22 cellular contexts compared by ENCODE assay signal in the genomic region with DNA sequence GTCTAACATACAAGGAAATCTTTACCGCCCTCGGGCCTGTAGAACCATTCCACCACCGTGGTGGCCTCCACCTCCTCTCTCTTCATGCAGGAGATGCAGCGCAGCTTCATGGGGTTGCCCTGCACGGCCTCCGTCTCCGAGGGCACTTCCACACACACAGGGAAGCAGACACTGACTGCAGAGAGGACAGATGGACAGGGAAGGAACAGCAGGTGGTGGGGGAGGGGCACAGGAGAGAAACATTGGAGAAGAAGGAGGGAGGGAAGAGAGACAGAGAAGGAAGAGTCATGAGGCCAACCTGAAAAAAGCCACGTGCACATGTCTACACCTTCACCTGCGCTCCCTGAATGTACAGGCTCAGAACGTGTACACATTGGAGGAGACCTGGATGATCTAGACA. TPM values are rescaled to one million over a fixed set of nuclear protein-coding genes. Genes with fewer than 3 reads are reported as not detected.
DNase-seq lines count a peak whose midpoint lies in the region; ATAC-seq and TF ChIP-seq lines count a peak whose summit lies in the region.
"Had no signal": no experiment of that assay in that cellular context is flagged by ENCODE, and none has a peak within 500 bp of the region (broad histone marks: within the 10 kb centered on the region; RNA-seq: fewer than 3 reads in every experiment).

No MANE protein-coding gene starts in this region.

- ATAC-seq in HG02759 (IDR thresholded peaks at IDR 0.05; ENCODE audit: unreplicated experiment), result no peak
- ATAC-seq: HCT116, Panc1 had no signal

- no peak overlapping the region for H4K8ac ChIP-seq in neuronal stem cell (ENCODE audit: low read depth, low read length)

- no peaks in the 10 kb centered on the region for H3K9me3 Mint-ChIP-seq in brain
- H3K9me3 Mint-ChIP-seq in activated naive CD4-positive, alpha-beta T cell treated with anti-CD3 and anti-CD28 coated beads for 36 hours, result no peaks in the 10 kb centered on the region
- H3K9me3 Mint-ChIP-seq: CD4-positive, alpha-beta T cell had no signal

- no peaks in the 10 kb centered on the region for H3K79me1 ChIP-seq in neuronal stem cell (ENCODE audit: low read depth, low read length)

- H3K27me3 Mint-ChIP-seq in brain, result peaks cover 6% of the 10 kb centered on the region
- peaks cover 17% of the 10 kb centered on the region for H3K27me3 Mint-ChIP-seq in activated naive CD4-positive, alpha-beta T cell treated with anti-CD3 and anti-CD28 coated beads for 36 hours (ENCODE audit: low read depth)

- H3K27ac ChIP-seq in neuronal stem cell (replicated peaks; ENCODE audit: low read length), result no peak overlapping the region
- H3K27ac ChIP-seq: BLaER1 treated with 17β-estradiol and CSF1 and Interleukin-3, amounts not matched to agents 10 nM and 100 nM; HL-60 had no signal

- no peak overlapping the region for H3K9ac ChIP-seq in neuronal stem cell (ENCODE audit: low read depth, low read length, poor library complexity)
- H3K9ac ChIP-seq: BLaER1 treated with 17β-estradiol and CSF1 and Interleukin-3, amounts not matched to agents 10 nM and 100 nM had no signal

- H4K91ac ChIP-seq in neuronal stem cell (ENCODE audit: low read depth, low read length, poor library complexity), result no peak overlapping the region

- DNase-seq in DMS 273 (lab: John Stamatoyannopoulos, UW; ENCODE audit: unreplicated experiment) (peak; percentile 64), NCI-H524 (lab: John Stamatoyannopoulos, UW) (peak; percentile 83 to 86), neuronal stem cell (ENCODE audit: low spot score) (no peak), RPMI8226 (no peak)
- no peak for DNase-seq in activated naive CD4-positive, alpha-beta T cell treated with anti-CD3 and anti-CD28 coated beads for 36 hours
- DNase-seq: CD4-positive, alpha-beta T cell; GF-D8; NCI-H1048; NCI-H1417; NCI-H1694; NCI-H2029 treated with DMSO at 0.1 percent for 48 hours; NCI-H345; NCI-H510A treated with DMSO at 0.1 percent for 48 hours; SHP77 treated with DMSO at 0.1 percent for 48 hours; SW 1271 had no signal

- H2AFZ ChIP-seq in neuronal stem cell (ENCODE audit: low read length), result no peak overlapping the region

- H3K4ac ChIP-seq in neuronal stem cell (ENCODE audit: low read length), result no peak overlapping the region

- no peak overlapping the region for H2AK5ac ChIP-seq in neuronal stem cell (ENCODE audit: low read depth, low read length)

- H3K18ac ChIP-seq in neuronal stem cell (ENCODE audit: low read length), result peak overlapping the region; percentile 67

- H2BK12ac ChIP-seq in neuronal stem cell (ENCODE audit: low read length), result no peak overlapping the region

- H3K4me1 Mint-ChIP-seq in brain, result peaks cover 32% of the 10 kb centered on the region
- peaks cover 4% of the 10 kb centered on the region for H3K4me1 Mint-ChIP-seq in activated naive CD4-positive, alpha-beta T cell treated with anti-CD3 and anti-CD28 coated beads for 36 hours (ENCODE audit: low read depth)

- no peak overlapping the region for H2BK5ac ChIP-seq in neuronal stem cell (ENCODE audit: low read length)

- H3K4me3 ChIP-seq in neuronal stem cell (ENCODE audit: low read length in 2 of 2), result no peak overlapping the region
- H3K4me3 ChIP-seq: BLaER1 treated with 17β-estradiol and CSF1 and Interleukin-3, amounts not matched to agents 10 nM and 100 nM had no signal

- CTCF ChIA-PET in activated naive CD4-positive, alpha-beta T cell treated with anti-CD3 and anti-CD28 coated beads for 36 hours (lab: Charles Lee), result interaction anchor here (1.2 to 17.6 kb wide), 2 partner anchors 16 to 64 kb away, joined by 3 to 303 read pairs; no protein-coding TSS in a partner anchor

- H3K27me3 ChIP-seq in neuronal stem cell (ENCODE audit: control insufficient read depth in 3 of 3, insufficient read depth in 3 of 3, low read depth in 1 of 3, low read length in 3 of 3), result peaks cover 0 to 31% (median 0%) of the 10 kb centered on the region in 3 experiments
- H3K27me3 ChIP-seq: BLaER1 treated with 17β-estradiol and CSF1 and Interleukin-3, amounts not matched to agents 10 nM and 100 nM had no signal

- H3K23ac ChIP-seq in neuronal stem cell (ENCODE audit: low read depth, low read length, poor library complexity), result no peak overlapping the region

- peaks cover 0 to 8% of the 10 kb centered on the region in 2 donors for H3K4me1 ChIP-seq in neuronal stem cell (ENCODE audit: control insufficient read depth in 2 of 2, insufficient read depth in 1 of 2, low read depth in 1 of 2, low read length in 2 of 2)

- peak overlapping the region in 1 of 5 experiments; percentile 31 for H3K4me3 Mint-ChIP-seq in brain
- H3K4me3 Mint-ChIP-seq in activated naive CD4-positive, alpha-beta T cell treated with anti-CD3 and anti-CD28 coated beads for 36 hours, result no peak overlapping the region
- H3K4me3 Mint-ChIP-seq: CD4-positive, alpha-beta T cell had no signal

- H3K27ac Mint-ChIP-seq in brain, result peak overlapping the region in 3 of 5 experiments; percentile 15 to 79 (median 72)
- H3K27ac Mint-ChIP-seq in activated naive CD4-positive, alpha-beta T cell treated with anti-CD3 and anti-CD28 coated beads for 36 hours, result no peak overlapping the region
- H3K27ac Mint-ChIP-seq: CD4-positive, alpha-beta T cell had no signal

- H3K9me3 ChIP-seq in neuronal stem cell (replicated peaks in 1 of 2; ENCODE audit: control insufficient read depth in 2 of 2, insufficient read depth in 1 of 2, low read depth in 1 of 2, low read length in 2 of 2), result no peaks in the 10 kb centered on the region
- H3K9me3 ChIP-seq: BLaER1 treated with 17β-estradiol and CSF1 and Interleukin-3, amounts not matched to agents 10 nM and 100 nM had no signal

- TF ChIP-seq CTCF in brain (conservative IDR thresholded peaks at IDR 0.05), result no peak

- H3K14ac ChIP-seq in neuronal stem cell (ENCODE audit: low read length), result peak overlapping the region; percentile 72

- no peak overlapping the region for H3K4me2 ChIP-seq in neuronal stem cell (ENCODE audit: insufficient read depth, low read length, poor library complexity, severe bottlenecking)

- peaks cover 10% of the 10 kb centered on the region for H3K36me3 Mint-ChIP-seq in brain
- no peaks in the 10 kb centered on the region for H3K36me3 Mint-ChIP-seq in activated naive CD4-positive, alpha-beta T cell treated with anti-CD3 and anti-CD28 coated beads for 36 hours (ENCODE audit: low read depth)

- H3K36me3 ChIP-seq in neuronal stem cell (replicated peaks in 1 of 2; ENCODE audit: control insufficient read depth in 2 of 2, insufficient read depth in 2 of 2, low read length in 2 of 2), result no peaks in the 10 kb centered on the region
- H3K36me3 ChIP-seq: BLaER1 treated with 17β-estradiol and CSF1 and Interleukin-3, amounts not matched to agents 10 nM and 100 nM had no signal

- no peak overlapping the region for H2BK120ac ChIP-seq in neuronal stem cell (ENCODE audit: low read depth, low read length)

- no CpG with 5 or more reads among the region's 10 CpGs for WGBS in neuronal stem cell (ENCODE audit: extremely low coverage in 2 of 2, insufficient read length in 2 of 2, insufficient replicate concordance in 1 of 2), 2 donors

- no peak overlapping the region for H2BK15ac ChIP-seq in neuronal stem cell (ENCODE audit: low read length)

- intact Hi-C loops in activated naive CD4-positive, alpha-beta T cell treated with anti-CD3 and anti-CD28 coated beads for 36 hours (cut with micrococcal nuclease), result no loop called here

RNA-seq across cellular contexts. Expression of a gene that starts 8.8 kb away (rescaled TPM):
- 17.7 TPM for polyA plus RNA-seq in brain (ENCODE audit: insufficient read depth, low read depth, low replicate concordance)
- polyA plus RNA-seq in neuronal stem cell (2013, experiment 1 of 2), result 0.29 TPM
- 0.24 TPM for polyA plus RNA-seq in neuronal stem cell (2013, experiment 2 of 2)
- not detected for total RNA-seq in activated naive CD4-positive, alpha-beta T cell treated with anti-CD3 and anti-CD28 coated beads for 36 hours
- total RNA-seq: CD4-positive, alpha-beta T cell; OCI-LY7 had no signal

Comparison
In these comparisons a context has a peak if more than half of its experiments do, and no peak if none do; other contexts are left out.
1. DNase-seq: peak in DMS 273 (single experiment) and NCI-H524 (2 of 2); none in neuronal stem cell (single experiment), activated naive CD4-positive, alpha-beta T cell treated with anti-CD3 and anti-CD28 coated beads for 36 hours (single experiment) and RPMI8226 (single experiment).